ENCODE assay signal across 1 cellular context in the genomic region with DNA sequence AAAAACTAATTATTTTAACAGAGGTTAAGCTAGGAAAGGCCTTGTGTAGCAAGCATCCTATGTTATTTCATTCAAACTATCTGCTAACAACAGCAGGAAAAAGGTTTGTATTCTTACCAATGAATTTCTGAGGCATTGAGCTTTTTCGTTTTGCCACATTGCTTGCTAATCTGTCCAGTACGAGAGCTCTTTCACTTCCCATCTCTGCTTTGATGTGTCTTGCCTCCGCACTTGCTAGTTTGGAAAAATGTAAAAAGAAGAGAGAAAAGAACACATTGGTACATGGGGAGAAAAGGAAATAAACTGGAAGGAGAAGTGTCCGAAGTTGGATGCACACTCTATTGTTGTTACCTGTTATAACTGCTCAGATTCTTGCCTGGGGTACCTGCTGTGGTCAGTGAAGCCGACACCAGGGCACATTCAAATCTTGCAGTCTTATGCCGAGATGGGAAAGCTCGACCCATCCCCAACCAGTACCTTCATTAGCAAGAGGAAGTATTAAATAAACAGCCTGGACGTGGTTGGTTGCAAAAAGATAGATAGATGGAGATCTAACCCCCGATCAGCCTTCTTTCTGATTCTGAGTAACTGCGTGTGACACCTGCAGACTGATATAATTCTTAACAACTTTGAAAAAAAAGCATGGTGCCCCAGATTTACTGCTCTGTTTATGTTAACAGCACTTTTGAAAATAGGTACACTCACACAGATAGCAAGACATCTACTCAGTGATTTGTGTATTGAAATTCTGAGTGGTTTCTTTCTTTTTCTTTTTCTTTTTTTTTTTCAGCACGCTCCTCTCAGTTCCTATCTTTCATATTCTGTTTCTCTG.
TF ChIP-seq lines count a peak whose summit lies in the region.

No MANE protein-coding gene starts in this region.

TF ChIP-seq in GM12878, 131 proteins besides CTCF, POLR2A, EP300 and RAD21 (continued from another document):
- TF ChIP-seq, protein P1, sequence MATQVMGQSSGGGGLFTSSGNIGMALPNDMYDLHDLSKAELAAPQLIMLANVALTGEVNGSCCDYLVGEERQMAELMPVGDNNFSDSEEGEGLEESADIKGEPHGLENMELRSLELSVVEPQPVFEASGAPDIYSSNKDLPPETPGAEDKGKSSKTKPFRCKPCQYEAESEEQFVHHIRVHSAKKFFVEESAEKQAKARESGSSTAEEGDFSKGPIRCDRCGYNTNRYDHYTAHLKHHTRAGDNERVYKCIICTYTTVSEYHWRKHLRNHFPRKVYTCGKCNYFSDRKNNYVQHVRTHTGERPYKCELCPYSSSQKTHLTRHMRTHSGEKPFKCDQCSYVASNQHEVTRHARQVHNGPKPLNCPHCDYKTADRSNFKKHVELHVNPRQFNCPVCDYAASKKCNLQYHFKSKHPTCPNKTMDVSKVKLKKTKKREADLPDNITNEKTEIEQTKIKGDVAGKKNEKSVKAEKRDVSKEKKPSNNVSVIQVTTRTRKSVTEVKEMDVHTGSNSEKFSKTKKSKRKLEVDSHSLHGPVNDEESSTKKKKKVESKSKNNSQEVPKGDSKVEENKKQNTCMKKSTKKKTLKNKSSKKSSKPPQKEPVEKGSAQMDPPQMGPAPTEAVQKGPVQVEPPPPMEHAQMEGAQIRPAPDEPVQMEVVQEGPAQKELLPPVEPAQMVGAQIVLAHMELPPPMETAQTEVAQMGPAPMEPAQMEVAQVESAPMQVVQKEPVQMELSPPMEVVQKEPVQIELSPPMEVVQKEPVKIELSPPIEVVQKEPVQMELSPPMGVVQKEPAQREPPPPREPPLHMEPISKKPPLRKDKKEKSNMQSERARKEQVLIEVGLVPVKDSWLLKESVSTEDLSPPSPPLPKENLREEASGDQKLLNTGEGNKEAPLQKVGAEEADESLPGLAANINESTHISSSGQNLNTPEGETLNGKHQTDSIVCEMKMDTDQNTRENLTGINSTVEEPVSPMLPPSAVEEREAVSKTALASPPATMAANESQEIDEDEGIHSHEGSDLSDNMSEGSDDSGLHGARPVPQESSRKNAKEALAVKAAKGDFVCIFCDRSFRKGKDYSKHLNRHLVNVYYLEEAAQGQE (IDR thresholded peaks at IDR 0.05; ENCODE audit: low read depth, low read length) = no peak
- TF ChIP-seq SRF (IDR thresholded peaks at IDR 0.05; ENCODE audit: low read depth in 2 of 2, low read length in 2 of 2) (no peak), RFX5 (IDR thresholded peaks at IDR 0.05; ENCODE audit: low read depth, low read length) (no peak), TARDBP (IDR thresholded peaks at IDR 0.05; ENCODE audit: borderline replicate concordance) (no peak), JUNB (IDR thresholded peaks at IDR 0.05) (peak; percentile 81), TCF3 (IDR thresholded peaks at IDR 0.05; ENCODE audit: borderline replicate concordance, insufficient read depth, low read depth, low read length) (peak; percentile 14; the same call in 1 of the 2 replicates), BACH1 (IDR thresholded peaks at IDR 0.05; ENCODE audit: borderline replicate concordance) (no peak), HDAC2 (IDR thresholded peaks at IDR 0.05) (no peak), MYC (IDR thresholded peaks at IDR 0.05; ENCODE audit: insufficient read depth, insufficient read length, insufficient replicate concordance, low read length, severe bottlenecking) (no peak), CBX3 (IDR thresholded peaks at IDR 0.05; ENCODE audit: borderline replicate concordance, low read depth) (no peak), STAT3 (IDR thresholded peaks at IDR 0.05; ENCODE audit: low read depth, low read length) (no peak), KAT2A (conservative IDR thresholded peaks at IDR 0.05; ENCODE audit: control insufficient read depth, low read depth, low read length) (no peak), PAX5 (IDR thresholded peaks at IDR 0.05; ENCODE audit: borderline replicate concordance, low read depth, low read length) (peak; percentile 10; the same call in 1 of the 2 replicates), ETV6 (conservative IDR thresholded peaks at IDR 0.05 in 1 of 2, IDR thresholded peaks at IDR 0.05 in 1 of 2; ENCODE audit: borderline replicate concordance in 1 of 2, low read depth in 1 of 2) (peak in 1 of 2 experiments; percentile 65; a peak in 1 of 4 replicates), TBL1XR1 (IDR thresholded peaks at IDR 0.05; ENCODE audit: low read depth, low read length) (no peak; the same call in 1 of the 2 replicates), EGR1 (IDR thresholded peaks at IDR 0.05; ENCODE audit: borderline replicate concordance in 1 of 2, low read depth in 2 of 2, low read length in 2 of 2) (no peak), ZBED1 (IDR thresholded peaks at IDR 0.05; ENCODE audit: borderline replicate concordance) (no peak; the same call in 1 of the 2 replicates), IRF4 (IDR thresholded peaks at IDR 0.05; ENCODE audit: low read depth, low read length) (peak; percentile 72), FOXK2 (IDR thresholded peaks at IDR 0.05) (no peak), PAX8 (IDR thresholded peaks at IDR 0.05) (no peak), SIX5 (IDR thresholded peaks at IDR 0.05; ENCODE audit: low read depth, low read length, severe bottlenecking) (no peak), ASH2L (IDR thresholded peaks at IDR 0.05; ENCODE audit: borderline replicate concordance, low read depth) (no peak), SMARCA5 (IDR thresholded peaks at IDR 0.05) (no peak), RAD51 (IDR thresholded peaks at IDR 0.05) (no peak; the same call in 1 of the 2 replicates), GATAD2B (conservative IDR thresholded peaks at IDR 0.05; ENCODE audit: low read depth) (0 out of 2 replicates have a peak, but pooled peaks have one; percentile 17), SMC3 (IDR thresholded peaks at IDR 0.05; ENCODE audit: borderline replicate concordance, low read length) (0 out of 2 replicates have a peak, but pooled peaks have one; percentile 3), SMAD5 (IDR thresholded peaks at IDR 0.05; ENCODE audit: low read depth) (no peak; the same call in none of the 2 replicates), ZZZ3 (IDR thresholded peaks at IDR 0.05; ENCODE audit: control insufficient read depth, insufficient read length, low read depth) (no peak), CHD1 (IDR thresholded peaks at IDR 0.05; ENCODE audit: low read depth, low read length) (no peak)
- TF ChIP-seq, protein P2, sequence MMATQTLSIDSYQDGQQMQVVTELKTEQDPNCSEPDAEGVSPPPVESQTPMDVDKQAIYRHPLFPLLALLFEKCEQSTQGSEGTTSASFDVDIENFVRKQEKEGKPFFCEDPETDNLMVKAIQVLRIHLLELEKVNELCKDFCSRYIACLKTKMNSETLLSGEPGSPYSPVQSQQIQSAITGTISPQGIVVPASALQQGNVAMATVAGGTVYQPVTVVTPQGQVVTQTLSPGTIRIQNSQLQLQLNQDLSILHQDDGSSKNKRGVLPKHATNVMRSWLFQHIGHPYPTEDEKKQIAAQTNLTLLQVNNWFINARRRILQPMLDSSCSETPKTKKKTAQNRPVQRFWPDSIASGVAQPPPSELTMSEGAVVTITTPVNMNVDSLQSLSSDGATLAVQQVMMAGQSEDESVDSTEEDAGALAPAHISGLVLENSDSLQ (IDR thresholded peaks at IDR 0.05) = peak; percentile 44; the same call in 1 of the 2 replicates
- TF ChIP-seq, protein P3, sequence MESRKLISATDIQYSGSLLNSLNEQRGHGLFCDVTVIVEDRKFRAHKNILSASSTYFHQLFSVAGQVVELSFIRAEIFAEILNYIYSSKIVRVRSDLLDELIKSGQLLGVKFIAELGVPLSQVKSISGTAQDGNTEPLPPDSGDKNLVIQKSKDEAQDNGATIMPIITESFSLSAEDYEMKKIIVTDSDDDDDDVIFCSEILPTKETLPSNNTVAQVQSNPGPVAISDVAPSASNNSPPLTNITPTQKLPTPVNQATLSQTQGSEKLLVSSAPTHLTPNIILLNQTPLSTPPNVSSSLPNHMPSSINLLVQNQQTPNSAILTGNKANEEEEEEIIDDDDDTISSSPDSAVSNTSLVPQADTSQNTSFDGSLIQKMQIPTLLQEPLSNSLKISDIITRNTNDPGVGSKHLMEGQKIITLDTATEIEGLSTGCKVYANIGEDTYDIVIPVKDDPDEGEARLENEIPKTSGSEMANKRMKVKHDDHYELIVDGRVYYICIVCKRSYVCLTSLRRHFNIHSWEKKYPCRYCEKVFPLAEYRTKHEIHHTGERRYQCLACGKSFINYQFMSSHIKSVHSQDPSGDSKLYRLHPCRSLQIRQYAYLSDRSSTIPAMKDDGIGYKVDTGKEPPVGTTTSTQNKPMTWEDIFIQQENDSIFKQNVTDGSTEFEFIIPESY (IDR thresholded peaks at IDR 0.05) = no peak
- TF ChIP-seq, protein P4, sequence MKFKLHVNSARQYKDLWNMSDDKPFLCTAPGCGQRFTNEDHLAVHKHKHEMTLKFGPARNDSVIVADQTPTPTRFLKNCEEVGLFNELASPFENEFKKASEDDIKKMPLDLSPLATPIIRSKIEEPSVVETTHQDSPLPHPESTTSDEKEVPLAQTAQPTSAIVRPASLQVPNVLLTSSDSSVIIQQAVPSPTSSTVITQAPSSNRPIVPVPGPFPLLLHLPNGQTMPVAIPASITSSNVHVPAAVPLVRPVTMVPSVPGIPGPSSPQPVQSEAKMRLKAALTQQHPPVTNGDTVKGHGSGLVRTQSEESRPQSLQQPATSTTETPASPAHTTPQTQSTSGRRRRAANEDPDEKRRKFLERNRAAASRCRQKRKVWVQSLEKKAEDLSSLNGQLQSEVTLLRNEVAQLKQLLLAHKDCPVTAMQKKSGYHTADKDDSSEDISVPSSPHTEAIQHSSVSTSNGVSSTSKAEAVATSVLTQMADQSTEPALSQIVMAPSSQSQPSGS (IDR thresholded peaks at IDR 0.05; ENCODE audit: low read length) = peak; percentile 62; the same call in 1 of the 2 replicates
- TF ChIP-seq, protein P5, sequence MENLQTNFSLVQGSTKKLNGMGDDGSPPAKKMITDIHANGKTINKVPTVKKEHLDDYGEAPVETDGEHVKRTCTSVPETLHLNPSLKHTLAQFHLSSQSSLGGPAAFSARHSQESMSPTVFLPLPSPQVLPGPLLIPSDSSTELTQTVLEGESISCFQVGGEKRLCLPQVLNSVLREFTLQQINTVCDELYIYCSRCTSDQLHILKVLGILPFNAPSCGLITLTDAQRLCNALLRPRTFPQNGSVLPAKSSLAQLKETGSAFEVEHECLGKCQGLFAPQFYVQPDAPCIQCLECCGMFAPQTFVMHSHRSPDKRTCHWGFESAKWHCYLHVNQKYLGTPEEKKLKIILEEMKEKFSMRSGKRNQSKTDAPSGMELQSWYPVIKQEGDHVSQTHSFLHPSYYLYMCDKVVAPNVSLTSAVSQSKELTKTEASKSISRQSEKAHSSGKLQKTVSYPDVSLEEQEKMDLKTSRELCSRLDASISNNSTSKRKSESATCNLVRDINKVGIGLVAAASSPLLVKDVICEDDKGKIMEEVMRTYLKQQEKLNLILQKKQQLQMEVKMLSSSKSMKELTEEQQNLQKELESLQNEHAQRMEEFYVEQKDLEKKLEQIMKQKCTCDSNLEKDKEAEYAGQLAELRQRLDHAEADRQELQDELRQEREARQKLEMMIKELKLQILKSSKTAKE (IDR thresholded peaks at IDR 0.05; ENCODE audit: low read depth, poor library complexity, severe bottlenecking) = peak; percentile 58
